2 cellular contexts compared by ENCODE assay signal in genomic region chr2:230969673-230970015, GRCh38.
TF ChIP-seq lines count a peak whose summit lies in the region.

No MANE protein-coding gene starts in this region.

TF ChIP-seq in SK-N-SH, 30 proteins besides CTCF, POLR2A, EP300 and RAD21:
- no peak for TF ChIP-seq PBX3 (IDR thresholded peaks at IDR 0.05)
- TF ChIP-seq FOXJ3 (CRISPR knock-in tag; IDR thresholded peaks at IDR 0.05) = no peak
- no peak for TF ChIP-seq USF2 (IDR thresholded peaks at IDR 0.05; ENCODE audit: borderline replicate concordance, low read depth, low read length)
- TF ChIP-seq GATA2 (CRISPR knock-in tag; IDR thresholded peaks at IDR 0.05) = no peak
- TF ChIP-seq IRF3 (IDR thresholded peaks at IDR 0.05; ENCODE audit: low read depth, low read length) = no peak
- TF ChIP-seq ELF1 (IDR thresholded peaks at IDR 0.05) = no peak
- no peak for TF ChIP-seq MAX (IDR thresholded peaks at IDR 0.05; ENCODE audit: low read depth)
- TF ChIP-seq SMC3 (IDR thresholded peaks at IDR 0.05; ENCODE audit: low read depth, low read length) = no peak
- no peak for TF ChIP-seq YY1 (IDR thresholded peaks at IDR 0.05; ENCODE audit: low read depth)
- no peak for TF ChIP-seq RCOR1 (IDR thresholded peaks at IDR 0.05; ENCODE audit: low read length)
- TF ChIP-seq EZH2phosphoT487 (IDR thresholded peaks at IDR 0.05; ENCODE audit: borderline replicate concordance, low read depth) = no peak
- TF ChIP-seq FOXM1 (IDR thresholded peaks at IDR 0.05; ENCODE audit: low read depth) = no peak

TF ChIP-seq in SK-N-SH treated with all-trans-retinoic acid at 6 μM for 48 hours, 23 proteins besides CTCF, POLR2A, EP300 and RAD21 (continued from another document):
- TF ChIP-seq CREB5 (CRISPR knock-in tag; IDR thresholded peaks at IDR 0.05; ENCODE audit: low read depth) (no peak), ZFP30 (CRISPR knock-in tag; IDR thresholded peaks at IDR 0.05) (no peak), SNAI2 (CRISPR knock-in tag; IDR thresholded peaks at IDR 0.05) (no peak), PPARA (CRISPR knock-in tag; IDR thresholded peaks at IDR 0.05; ENCODE audit: borderline replicate concordance) (no peak), POU6F1 (CRISPR knock-in tag; IDR thresholded peaks at IDR 0.05; ENCODE audit: borderline replicate concordance, low read depth) (no peak), ZNF565 (CRISPR knock-in tag; conservative IDR thresholded peaks at IDR 0.05; ENCODE audit: low read depth) (no peak), RARB (CRISPR knock-in tag; IDR thresholded peaks at IDR 0.05) (no peak), CSRNP3 (CRISPR knock-in tag; IDR thresholded peaks at IDR 0.05) (no peak), ZNF8 (CRISPR knock-in tag; IDR thresholded peaks at IDR 0.05) (no peak), BACH2 (CRISPR knock-in tag; IDR thresholded peaks at IDR 0.05; ENCODE audit: borderline replicate concordance) (no peak), ARNTL (CRISPR knock-in tag; IDR thresholded peaks at IDR 0.05; ENCODE audit: borderline replicate concordance, low read depth) (no peak), TSHZ2 (CRISPR knock-in tag; IDR thresholded peaks at IDR 0.05) (no peak), CSDC2 (CRISPR knock-in tag; IDR thresholded peaks at IDR 0.05) (no peak), PATZ1 (CRISPR knock-in tag; IDR thresholded peaks at IDR 0.05; ENCODE audit: borderline replicate concordance) (no peak)
